ENCODE assay signal across 8 cellular contexts in genomic region chr18:3771121-3771971, GRCh38.
DNase-seq lines count a peak whose midpoint lies in the region; ATAC-seq and TF ChIP-seq lines count a peak whose summit lies in the region.

No MANE protein-coding gene starts in this region.

- no peaks in the 10 kb centered on the region for H3K36me3 Mint-ChIP-seq in type B pancreatic cell

- H3K4me1 ChIP-seq in adipocyte (ENCODE audit: control insufficient read depth, insufficient read depth, low read length) (peaks cover 4% of the 10 kb centered on the region), left ventricle myocardium inferior (peaks cover 8% of the 10 kb centered on the region)

- TF ChIP-seq RAD21 in Ishikawa (IDR thresholded peaks at IDR 0.05; ENCODE audit: low read depth): peak; percentile 84

- peak overlapping the region; percentile 82 for H3K27ac Mint-ChIP-seq in type B pancreatic cell

- peaks cover 4% of the 10 kb centered on the region for H3K9me3 Mint-ChIP-seq in type B pancreatic cell

- peak; percentile 79 for DNase-seq in Daoy (ENCODE audit: low read depth)
- DNase-seq in SW480 (ENCODE audit: low spot score): peak; percentile 86
- DNase-seq in adipocyte (ENCODE audit: low read depth): peak; percentile 95
- peak; percentile 86 for DNase-seq in left ventricle myocardium inferior
- DNase-seq in posterior vena cava (ENCODE audit: low spot score): peak; percentile 96
- peak; percentile 93 for DNase-seq in type B pancreatic cell (ENCODE audit: extremely low spot score, unreplicated experiment)

- H3K27me3 Mint-ChIP-seq in type B pancreatic cell: peaks cover 16% of the 10 kb centered on the region

- H3K4me3 Mint-ChIP-seq in type B pancreatic cell: peak overlapping the region; percentile 89

- H3K4me3 ChIP-seq in adipocyte (ENCODE audit: low read length): peak overlapping the region; percentile 77
- peak overlapping the region; percentile 58 for H3K4me3 ChIP-seq in left ventricle myocardium inferior

- H3K27me3 ChIP-seq in adipocyte (replicated peaks; ENCODE audit: control insufficient read depth, insufficient read depth, low read length) (no peaks in the 10 kb centered on the region), left ventricle myocardium inferior (ENCODE audit: low read depth) (no peaks in the 10 kb centered on the region)

- intact Hi-C loops in left ventricle myocardium inferior (cut with micrococcal nuclease) (loop anchor here (5.0 to 10.0 kb wide), 2 partner anchors 93 to 226 kb away; no protein-coding TSS in a partner anchor), posterior vena cava (cut with DNase I) (loop anchor here in 1 of 2 donors (10.0 kb wide), 1 partner anchor 223 kb away; no protein-coding TSS in a partner anchor)

- H3K36me3 ChIP-seq in adipocyte (ENCODE audit: control insufficient read depth, insufficient read depth, low read length, severe bottlenecking): no peaks in the 10 kb centered on the region
- no peaks in the 10 kb centered on the region for H3K36me3 ChIP-seq in left ventricle myocardium inferior

- H3K9ac ChIP-seq in adipocyte (ENCODE audit: low read length): peak overlapping the region; percentile 55

- H3K9me3 ChIP-seq in adipocyte (ENCODE audit: control insufficient read depth, low read length) (no peaks in the 10 kb centered on the region), left ventricle myocardium inferior (replicated peaks) (no peaks in the 10 kb centered on the region)

- H3K27ac ChIP-seq in left ventricle myocardium inferior (replicated peaks): peak overlapping the region; percentile 62

- H3K4me1 Mint-ChIP-seq in type B pancreatic cell (ENCODE audit: unreplicated experiment): peaks cover 21% of the 10 kb centered on the region

- peak; percentile 96 for ATAC-seq in GM21717 (IDR thresholded peaks at IDR 0.05; ENCODE audit: unreplicated experiment)

- TF ChIP-seq EP300 in Ishikawa (IDR thresholded peaks at IDR 0.05; ENCODE audit: borderline replicate concordance): 0 out of 2 replicates have a peak, but pooled peaks have one; percentile 11

- TF ChIP-seq CTCF in left ventricle myocardium inferior (IDR thresholded peaks at IDR 0.05; ENCODE audit: borderline replicate concordance): peak; percentile 97
- peak; percentile 98 for TF ChIP-seq CTCF in type B pancreatic cell (conservative IDR thresholded peaks at IDR 0.05)

TF ChIP-seq in Ishikawa, 13 proteins besides CTCF, POLR2A, EP300 and RAD21:
- peak; percentile 83 for TF ChIP-seq CEBPB (IDR thresholded peaks at IDR 0.05)
- TF ChIP-seq TEAD4 (IDR thresholded peaks at IDR 0.05): no peak
TF ChIP-seq in Ishikawa: peak in this region for 1.

Comparison
In these comparisons a context has a peak if more than half of its experiments do, and no peak if none do; other contexts are left out.
1. Peak in every context shown above with its lines: DNase-seq, ATAC-seq, H3K4me3 ChIP-seq and H3K27ac ChIP-seq.